ENCODE assay signal across 26 cellular contexts in genomic region chr10:22058195-22058594, GRCh38.
"Had no signal": no experiment of that assay in that cellular context is flagged by ENCODE, and none has a peak within 500 bp of the region (broad histone marks: within the 10 kb centered on the region; RNA-seq: fewer than 3 reads in every experiment).

No MANE protein-coding gene starts in this region.

- H3K36me3 Mint-ChIP-seq: activated CD8-positive, alpha-beta memory T cell treated with anti-CD3 and anti-CD28 coated beads, Interleukin-2, amount 10 ng/mL, durations not matched to agents 7 days and 5 days had no signal

- FAIRE-seq: RCC 7860 had no signal

- H3K27ac Mint-ChIP-seq: activated CD4-positive, alpha-beta T cell treated with anti-CD3 and anti-CD28 coated beads, Interleukin-2, amount 10 ng/mL, durations not matched to agents 24 days and 14 days; activated CD8-positive, alpha-beta memory T cell treated with anti-CD3 and anti-CD28 coated beads, Interleukin-2, amount 10 ng/mL, durations not matched to agents 7 days and 5 days; activated naive CD8-positive, alpha-beta T cell; activated T-cell treated with anti-CD3 and anti-CD28 coated beads, Interleukin-2, amount 50 U/mL, for 24 hours; activated T-helper 1 cell treated with anti-CD3 and anti-CD28 coated beads, Interleukin-12 subunit alpha, Interleukin-12 subunit beta, Interleukin-2, Interleukin-4 antibody, amounts not matched to agents 30 ng/mL and 10 ng/mL and 1 ng/mL, durations not matched to agents 14 hours and 24 hours and 36 hours; T-helper 1 cell treated with Interleukin-12 subunit alpha and Interleukin-12 subunit beta and Interleukin-4 antibody, amounts not matched to agents 30 μg/mL and 1 μg/mL, for 36 hours; WTC11 had no signal

- H3K4me1 Mint-ChIP-seq: activated CD8-positive, alpha-beta memory T cell treated with anti-CD3 and anti-CD28 coated beads, Interleukin-2, amount 10 ng/mL, durations not matched to agents 7 days and 5 days; WTC11 had no signal

- H3K4me3 Mint-ChIP-seq: activated CD4-positive, alpha-beta T cell treated with anti-CD3 and anti-CD28 coated beads, Interleukin-2, amount 10 ng/mL, durations not matched to agents 24 days and 14 days; activated CD8-positive, alpha-beta memory T cell treated with anti-CD3 and anti-CD28 coated beads, Interleukin-2, amount 10 ng/mL, durations not matched to agents 7 days and 5 days; activated naive CD8-positive, alpha-beta T cell; activated T-cell treated with anti-CD3 and anti-CD28 coated beads, Interleukin-2, amount 50 U/mL, for 24 hours; activated T-helper 1 cell treated with anti-CD3 and anti-CD28 coated beads, Interleukin-12 subunit alpha, Interleukin-12 subunit beta, Interleukin-2, Interleukin-4 antibody, amounts not matched to agents 30 ng/mL and 10 ng/mL and 1 ng/mL, durations not matched to agents 14 hours and 24 hours and 36 hours; T-helper 1 cell treated with Interleukin-12 subunit alpha and Interleukin-12 subunit beta and Interleukin-4 antibody, amounts not matched to agents 30 μg/mL and 1 μg/mL, for 36 hours; WTC11 had no signal

- DNase-seq: activated CD4-positive, alpha-beta T cell treated with anti-CD3 and anti-CD28 coated beads, Interleukin-2, amount 10 ng/mL, durations not matched to agents 24 days and 14 days; activated CD4-positive, alpha-beta T cell treated with anti-CD3 and anti-CD28 coated beads, Interleukin-2, amount 50 U/mL, for 48 hours; activated CD4-positive, CD25-positive, alpha-beta regulatory T cell treated with anti-CD3 and anti-CD28 coated beads, Interleukin-2, amount 50 U/mL, for 72 hours; activated CD8-positive, alpha-beta memory T cell treated with anti-CD3 and anti-CD28 coated beads, Interleukin-2, amount 10 ng/mL, durations not matched to agents 7 days and 5 days; activated effector memory CD4-positive, alpha-beta T cell treated with Interleukin-2 at 50 U/mL for 16 hours; activated naive CD4-positive, alpha-beta T cell; activated T-cell treated with anti-CD3 and anti-CD28 coated beads, Interleukin-2, amount 50 U/mL, for 24 hours; anterior cingulate cortex; central memory CD4-positive, alpha-beta T cell; KG1; NCI-H1048; NCI-H146; NCI-H187 treated with DMSO at 0.1 percent for 48 hours; NCI-H2107; NCI-H345; NCI-H510A; NCI-H526 treated with DMSO at 0.1 percent for 48 hours; NK-92 treated with Interleukin-12 subunit alpha and Interleukin-12 subunit beta, amount 100 ng/mL, for 24 hours; OCI-M1; SHP77 treated with DMSO at 0.1 percent for 48 hours had no signal

- H3K36me3 ChIP-seq: breast epithelium had no signal

- H3K27me3 Mint-ChIP-seq: activated CD8-positive, alpha-beta memory T cell treated with anti-CD3 and anti-CD28 coated beads, Interleukin-2, amount 10 ng/mL, durations not matched to agents 7 days and 5 days; activated T-cell treated with anti-CD3 and anti-CD28 coated beads, Interleukin-2, amount 50 U/mL, for 24 hours had no signal

- ATAC-seq: activated CD8-positive, alpha-beta memory T cell treated with anti-CD3 and anti-CD28 coated beads, Interleukin-2, amount 10 ng/mL, durations not matched to agents 7 days and 5 days; WTC11 had no signal

- H3K4me3 ChIP-seq: breast epithelium had no signal

- H3K27ac ChIP-seq: breast epithelium had no signal

- H3K4me1 ChIP-seq: breast epithelium had no signal

- H3K27me3 ChIP-seq: breast epithelium had no signal
